ENCODE assay signal across 12 cellular contexts in genomic region chr14:32230695-32231280, GRCh38. TPM values are rescaled to one million over a fixed set of nuclear protein-coding genes. Genes with fewer than 3 reads are reported as not detected.
DNase-seq lines count a peak whose midpoint lies in the region; ATAC-seq, FAIRE-seq and TF ChIP-seq lines count a peak whose summit lies in the region.
"Had no signal": no experiment of that assay in that cellular context is flagged by ENCODE, and none has a peak within 500 bp of the region (broad histone marks: within the 10 kb centered on the region; RNA-seq: fewer than 3 reads in every experiment).

No MANE protein-coding gene starts in this region.

- H3K36me3 ChIP-seq in BJ (ENCODE audit: control insufficient read depth, insufficient read depth, low read length): no peaks in the 10 kb centered on the region
- no peaks in the 10 kb centered on the region for H3K36me3 ChIP-seq in muscle layer of duodenum (ENCODE audit: control insufficient read depth in 1 of 2, insufficient read depth in 2 of 2, low read length in 2 of 2)
- H3K36me3 ChIP-seq in small intestine (ENCODE audit: control insufficient read depth in 2 of 2, insufficient read depth in 2 of 2, low read length in 2 of 2): no peaks in the 10 kb centered on the region
- H3K36me3 ChIP-seq: cardiac muscle cell had no signal

- H3K4me3 ChIP-seq in BJ (ENCODE audit: low read depth, low read length): no peak overlapping the region
- no peak overlapping the region for H3K4me3 ChIP-seq in muscle layer of duodenum (ENCODE audit: low read depth in 1 of 2, low read length in 2 of 2)
- H3K4me3 ChIP-seq in small intestine (ENCODE audit: low read depth in 1 of 2, low read length in 2 of 2): no peak overlapping the region
- H3K4me3 ChIP-seq: cardiac muscle cell had no signal

- no peak for TF ChIP-seq CTCF in BJ (IDR thresholded peaks at IDR 0.05; ENCODE audit: insufficient read depth, low read depth, low read length)
- no peak for TF ChIP-seq CTCF in RWPE1 (conservative IDR thresholded peaks at IDR 0.05; ENCODE audit: low read depth)

- no peak for FAIRE-seq in small intestine (lab: Jason Lieb, UNC)

- POLR2A ChIA-PET in BJ (lab: Charles Lee): no interaction called here
- POLR2A ChIA-PET in RWPE1 (lab: Yijun Ruan, JAX; ENCODE audit: low non-redundant PET): no interaction called here

- no peak for ATAC-seq in GM21423 (IDR thresholded peaks at IDR 0.05; ENCODE audit: unreplicated experiment)
- ATAC-seq: naive thymus-derived CD4-positive, alpha-beta T cell; stimulated activated effector memory CD8-positive, alpha-beta T cell treated with anti-CD3 and anti-CD28 coated beads, Interleukin-12 subunit alpha, Interleukin-12 subunit beta, amount 100 ng/mL, for 72 hours had no signal

- H3K9me3 ChIP-seq in muscle layer of duodenum (ENCODE audit: control insufficient read depth in 1 of 2, low read length in 2 of 2) (no peaks in the 10 kb centered on the region), small intestine (ENCODE audit: control insufficient read depth, low read depth) (no peaks in the 10 kb centered on the region)

- no peaks in the 10 kb centered on the region for H3K27me3 ChIP-seq in BJ (ENCODE audit: control insufficient read depth, insufficient read depth, low read length)
- no peaks in the 10 kb centered on the region for H3K27me3 ChIP-seq in muscle layer of duodenum (ENCODE audit: low read depth, low read length)
- H3K27me3 ChIP-seq in small intestine (ENCODE audit: control insufficient read depth in 2 of 2, insufficient read depth in 2 of 2, low read length in 2 of 2): no peaks in the 10 kb centered on the region
- H3K27me3 ChIP-seq: cardiac muscle cell had no signal

- WGBS in small intestine, 3 donors: 82 to 96% (median 86%) methylated on average over 2 of the region's 2 CpGs

- peak overlapping the region; percentile 71 for H3K27ac ChIP-seq in RWPE1
- peak overlapping the region; percentile 28 for H3K27ac ChIP-seq in muscle layer of duodenum (ENCODE audit: low read length)
- H3K27ac ChIP-seq in small intestine (ENCODE audit: low read depth in 1 of 2, low read length in 1 of 2): no peak overlapping the region
- H3K27ac ChIP-seq: cardiac muscle cell had no signal

- DNase-seq in BJ (ENCODE audit: low read depth) (peak; percentile 86), RWPE1 (ENCODE audit: low spot score) (peak; percentile 32), fibroblast of peridontal ligament (ENCODE audit: extremely low read depth) (peak; percentile 37), amniotic stem cell (lab: John Stamatoyannopoulos, UW) (no peak), C1 segment of cervical spinal cord (lab: John Stamatoyannopoulos, UW) (no peak), small intestine (no peak)
- DNase-seq: activated CD8-positive, alpha-beta memory T cell treated with anti-CD3 and anti-CD28 coated beads, Interleukin-2, amount 50 U/mL, for 48 hours; naive thymus-derived CD4-positive, alpha-beta T cell had no signal

- peaks cover 0 to 8% of the 10 kb centered on the region in 2 donors for H3K4me1 ChIP-seq in muscle layer of duodenum (ENCODE audit: control insufficient read depth in 1 of 2, insufficient read depth in 2 of 2, low read length in 2 of 2)
- peaks cover 3% of the 10 kb centered on the region in 2 donors for H3K4me1 ChIP-seq in small intestine (ENCODE audit: control insufficient read depth in 2 of 2, insufficient read depth in 1 of 2, low read depth in 1 of 2, low read length in 1 of 2)

- CTCF ChIA-PET in BJ (lab: Yijun Ruan, JAX): interaction anchor here (0.8 to 1.5 kb wide), 3 partner anchors 11 to 24 kb away, joined by 3 read pairs; no protein-coding TSS in a partner anchor
- CTCF ChIA-PET in RWPE1 (lab: Yijun Ruan, JAX): no interaction called here

RNA-seq across cellular contexts. Expression of gene RNU6-8, which starts 27.7 kb away (rescaled TPM):
- polyA plus RNA-seq in BJ (2011; rRNA removed) (not detected in 2 replicates), small intestine (not detected)
- polyA minus RNA-seq in BJ (2011; rRNA and poly(A)+ RNA removed): not detected in 2 replicates
- polyA plus RNA-seq: cardiac muscle cell; naive thymus-derived CD4-positive, alpha-beta T cell had no signal

RNA-seq across cellular contexts. Expression of gene RNU6-7, which starts 28.9 kb away (rescaled TPM):
- polyA plus RNA-seq in BJ (2011; rRNA removed) (not detected in 2 replicates), small intestine (not detected)
- not detected in 2 replicates for polyA minus RNA-seq in BJ (2011; rRNA and poly(A)+ RNA removed)
- polyA plus RNA-seq: cardiac muscle cell; naive thymus-derived CD4-positive, alpha-beta T cell had no signal

Comparison
In these comparisons a context has a peak if more than half of its experiments do, and no peak if none do; other contexts are left out.
1. DNase-seq: peak in BJ (single experiment), RWPE1 (single experiment) and fibroblast of peridontal ligament (single experiment); none in amniotic stem cell (single experiment), C1 segment of cervical spinal cord (0 of 14) and small intestine (single experiment).
2. H3K27ac ChIP-seq: peak in RWPE1 (single experiment) and muscle layer of duodenum (single experiment); none in small intestine (0 of 2).